In the genomic region with DNA sequence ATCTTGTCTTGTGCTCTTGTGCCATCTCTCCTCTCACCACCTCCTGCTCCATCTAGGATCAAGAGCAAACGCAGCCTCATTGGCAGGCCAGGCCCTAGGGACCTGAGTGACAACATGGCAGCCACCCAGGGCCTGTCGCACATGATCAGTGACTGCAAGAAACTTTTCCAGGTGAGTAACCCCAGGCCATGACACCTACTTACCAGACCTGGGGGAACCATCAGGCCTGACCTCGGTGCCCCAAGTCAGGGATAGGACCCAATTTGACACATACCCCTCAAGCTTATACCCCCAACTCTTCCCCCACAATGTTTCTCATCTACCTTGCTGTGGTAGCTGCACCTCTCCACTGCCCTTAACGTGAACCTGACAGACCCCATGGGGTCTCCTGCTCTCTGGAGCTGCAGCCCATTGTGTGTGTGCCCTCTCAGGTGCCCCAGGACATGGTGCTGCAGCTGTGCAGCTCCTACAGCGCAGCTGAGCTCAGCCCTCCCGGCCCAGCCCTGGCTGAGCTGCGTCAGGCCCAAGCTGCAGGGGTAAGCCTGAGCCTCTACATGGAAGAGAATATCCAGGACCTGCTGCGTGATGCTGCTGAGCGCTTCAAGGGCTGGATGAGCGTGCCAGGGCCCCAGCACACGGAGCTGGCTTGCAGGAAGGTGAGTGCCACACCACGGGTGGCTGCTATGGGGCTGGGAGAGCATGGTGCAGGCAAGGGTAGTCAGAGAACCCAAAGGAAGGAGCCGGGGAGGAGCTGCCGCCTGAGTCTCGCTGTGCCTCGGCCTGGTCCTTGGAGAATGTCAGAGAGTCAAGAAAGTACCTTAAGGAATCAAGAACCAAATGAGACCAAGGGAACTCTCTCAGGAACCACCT, we compare ENCODE assay signal across 20 cellular contexts.
DNase-seq lines count a peak whose midpoint lies in the region; ATAC-seq, FAIRE-seq and TF ChIP-seq lines count a peak whose summit lies in the region.
"Had no signal": no experiment of that assay in that cellular context is flagged by ENCODE, and none has a peak within 500 bp of the region (broad histone marks: within the 10 kb centered on the region; RNA-seq: fewer than 3 reads in every experiment).

No MANE protein-coding gene starts in this region.

- POLR2A ChIA-PET in K562 (lab: Yijun Ruan, JAX) (interaction anchor here (0.5 kb wide), 1 partner anchor 18 kb away, joined by 3 read pairs; no protein-coding TSS in a partner anchor), Caco-2 (lab: Charles Lee) (no interaction called here)

- WGBS in K562 (ENCODE audit: insufficient coverage, low coverage, missing lambda C conversion rate) = 62% methylated on average over 9 of the region's 16 CpGs
- WGBS in mesenchymal stem cell = 84% methylated on average over 10 of the region's 16 CpGs
- 78 to 93% methylated on average over 3 to 16 of the region's 16 CpGs for WGBS in upper lobe of left lung, 2 donors

- H2BK12ac ChIP-seq in mesenchymal stem cell (ENCODE audit: low read length in 2 of 2) = no peak overlapping the region

- no peak overlapping the region for H2BK5ac ChIP-seq in mesenchymal stem cell (ENCODE audit: low read depth, low read length, poor library complexity, severe bottlenecking)

- no peak for TF ChIP-seq RAD21 in K562 (CRISPR knock-in tag; conservative IDR thresholded peaks at IDR 0.05 in 1 of 2, IDR thresholded peaks at IDR 0.05 in 1 of 2)

- H3K14ac ChIP-seq in mesenchymal stem cell (ENCODE audit: low read length in 2 of 2) = no peak overlapping the region

- no peaks in the 10 kb centered on the region for H3K27me3 ChIP-seq in K562 (ENCODE audit: control insufficient read depth in 2 of 2, insufficient read depth in 2 of 2, low read length in 2 of 2)
- peaks cover 0 to 51% of the 10 kb centered on the region in 2 experiments for H3K27me3 ChIP-seq in mesenchymal stem cell (ENCODE audit: control insufficient read depth in 1 of 2, insufficient read depth in 1 of 2, low read length in 2 of 2)
- no peaks in the 10 kb centered on the region for H3K27me3 ChIP-seq in upper lobe of left lung
- no peaks in the 10 kb centered on the region for H3K27me3 ChIP-seq in Caco-2 (replicated peaks; ENCODE audit: control insufficient read depth, insufficient read depth, low read length)
- H3K27me3 ChIP-seq: BE2C had no signal

- H3K36me3 ChIP-seq in K562 (ENCODE audit: control insufficient read depth, insufficient read depth, low read length) (peaks cover 75% of the 10 kb centered on the region; the same call in 2 of the 3 replicates), mesenchymal stem cell (ENCODE audit: control insufficient read depth in 1 of 2, insufficient read depth in 2 of 2, low read depth in 1 of 2, low read length in 2 of 2) (peaks cover 24 to 84% of the 10 kb centered on the region in 2 experiments), upper lobe of left lung (peaks cover 0 to 89% (median 32%) of the 10 kb centered on the region in 4 donors), Caco-2 (ENCODE audit: control insufficient read depth, insufficient read depth, low read length) (no peaks in the 10 kb centered on the region)
- H3K36me3 ChIP-seq: BE2C, HAP-1 had no signal

- H3K4me2 ChIP-seq in K562 (ENCODE audit: insufficient read depth, low read length) (no peak overlapping the region), mesenchymal stem cell (ENCODE audit: low read length, poor library complexity, severe bottlenecking) (no peak overlapping the region)

- H3K18ac ChIP-seq in mesenchymal stem cell (ENCODE audit: low read depth in 1 of 2, low read length in 2 of 2) = no peak overlapping the region

- ATAC-seq in K562 (no peak), sciatic nerve (no peak), upper lobe of left lung (ENCODE audit: low FRiP score in 2 of 2) (no peak)

- DNase-seq in K562 (ENCODE audit: extremely low read depth in 1 of 4, low spot score in 3 of 4) = no peak
- DNase-seq in mesenchymal stem cell = no peak
- peak; percentile 32 for DNase-seq in sciatic nerve (ENCODE audit: low spot score)
- DNase-seq in upper lobe of left lung = peak; percentile 9 to 23
- no peak for DNase-seq in medulla oblongata (ENCODE audit: extremely low spot score)
- DNase-seq in putamen (ENCODE audit: low spot score) = no peak
- no peak for DNase-seq in Caco-2
- DNase-seq: ACHN; BE2C; C1 segment of cervical spinal cord; CD4-positive, CD25-positive, alpha-beta regulatory T cell; CD8-positive, alpha-beta memory T cell; COR-L47; GDM1; GM23248 had no signal

- CTCF ChIA-PET in K562 (lab: Yijun Ruan, JAX; ENCODE audit: low intra/inter-chr PET ratio) (no interaction called here), Caco-2 (lab: Charles Lee) (no interaction called here)

- peaks cover 3% of the 10 kb centered on the region for H3K79me1 ChIP-seq in mesenchymal stem cell (replicated peaks; ENCODE audit: low read length, poor library complexity, severe bottlenecking)

- H3K27ac ChIP-seq in K562 (ENCODE audit: extremely low read depth, low read depth, low read length) (no peak overlapping the region), mesenchymal stem cell (ENCODE audit: low read length, poor library complexity, severe bottlenecking) (no peak overlapping the region), upper lobe of left lung (no peak overlapping the region)
- H3K27ac ChIP-seq: GM23248 had no signal

- peak overlapping the region; percentile 27 for H4K91ac ChIP-seq in mesenchymal stem cell (ENCODE audit: low read length)

- H3K9me3 ChIP-seq in K562 (replicated peaks; ENCODE audit: control insufficient read depth, insufficient read depth, low read depth, low read length) (no peaks in the 10 kb centered on the region), mesenchymal stem cell (ENCODE audit: control insufficient read depth, low read length) (no peaks in the 10 kb centered on the region), upper lobe of left lung (no peaks in the 10 kb centered on the region), Caco-2 (no peaks in the 10 kb centered on the region)
- H3K9me3 ChIP-seq: BE2C, HAP-1 had no signal

- no peak for FAIRE-seq in K562 (lab: Jason Lieb, UNC)
- FAIRE-seq: A204.1, D721Med, GM12892, GM18507 had no signal

- H3K27me3 Mint-ChIP-seq in Caco-2 (ENCODE audit: insufficient read depth, unreplicated experiment) = no peaks in the 10 kb centered on the region
- H3K27me3 Mint-ChIP-seq: CD4-positive, CD25-positive, alpha-beta regulatory T cell had no signal

- H3K4me1 Mint-ChIP-seq in Caco-2 (ENCODE audit: low read depth, unreplicated experiment) = no peaks in the 10 kb centered on the region
- H3K4me1 Mint-ChIP-seq: CD4-positive, CD25-positive, alpha-beta regulatory T cell; CD8-positive, alpha-beta memory T cell had no signal

- H3K4me3 ChIP-seq in K562 (no peak overlapping the region), mesenchymal stem cell (ENCODE audit: insufficient read depth in 1 of 2, low read depth in 1 of 2, low read length in 2 of 2) (no peak overlapping the region), upper lobe of left lung (no peak overlapping the region), Caco-2 (ENCODE audit: low read depth, low read length) (no peak overlapping the region)
- H3K4me3 ChIP-seq: GM23248, HAP-1 had no signal

- H2AFZ ChIP-seq in K562 (ENCODE audit: low read depth, low read length) (no peak overlapping the region), mesenchymal stem cell (ENCODE audit: low read depth, low read length) (no peak overlapping the region)
- H2AFZ ChIP-seq: GM23248 had no signal

- no peaks in the 10 kb centered on the region for H3K9me3 Mint-ChIP-seq in Caco-2 (ENCODE audit: unreplicated experiment)
- H3K9me3 Mint-ChIP-seq: CD8-positive, alpha-beta memory T cell had no signal

- TF ChIP-seq POLR2A in K562 (conservative IDR thresholded peaks at IDR 0.05) (no peak), upper lobe of left lung (IDR thresholded peaks at IDR 0.05) (no peak)

- no peak overlapping the region for H2BK15ac ChIP-seq in mesenchymal stem cell (ENCODE audit: low read depth, poor library complexity, severe bottlenecking)

- H3K23ac ChIP-seq in mesenchymal stem cell (ENCODE audit: low read length in 2 of 2) = no peak overlapping the region

- H4K20me1 ChIP-seq in K562 (replicated peaks; ENCODE audit: control insufficient read depth, insufficient read depth, low read length) = peaks cover 21% of the 10 kb centered on the region

- in situ Hi-C loops in K562 (cut with MboI) = loop anchor here (10.0 kb wide), 1 partner anchor 527 kb away; no protein-coding TSS in a partner anchor

- H3K4me1 ChIP-seq in K562 (replicated peaks in 1 of 2; ENCODE audit: control insufficient read depth in 2 of 2, insufficient read depth in 2 of 2, low read length in 2 of 2) (0 out of 5 replicates have a peak, but pooled peaks cover 0 to 4% of the 10 kb centered on the region in 2 experiments), mesenchymal stem cell (ENCODE audit: control insufficient read depth, insufficient read depth, low read depth, low read length) (no peaks in the 10 kb centered on the region), upper lobe of left lung (no peaks in the 10 kb centered on the region), Caco-2 (no peaks in the 10 kb centered on the region)
- H3K4me1 ChIP-seq: BE2C, HAP-1 had no signal

- intact Hi-C loops in K562 (cut with micrococcal nuclease) = no loop called here
- intact Hi-C loops in sciatic nerve (cut with DNase I) = no loop called here
- intact Hi-C loops in Caco-2 (cut with micrococcal nuclease; ENCODE audit: unreplicated experiment) = no loop called here

- TF ChIP-seq EP300 in K562 (IDR thresholded peaks at IDR 0.05; ENCODE audit: low read length) (no peak), upper lobe of left lung (IDR thresholded peaks at IDR 0.05) (no peak)

- no peak overlapping the region for H2BK120ac ChIP-seq in mesenchymal stem cell (ENCODE audit: low read depth, low read length)

- H2AK5ac ChIP-seq in mesenchymal stem cell (ENCODE audit: low read length, severe bottlenecking) = no peak overlapping the region

- BruUV-seq in K562 (replicated peaks; lab: Mats Ljungman, UMichigan) (no TSS peak), Caco-2 (replicated peaks; lab: Mats Ljungman, UMichigan) (no TSS peak)

- no peak overlapping the region for H4K8ac ChIP-seq in mesenchymal stem cell (ENCODE audit: low read length)

- no peak overlapping the region for H3K9ac ChIP-seq in K562 (ENCODE audit: insufficient read depth in 1 of 2, low read depth in 2 of 2, low read length in 2 of 2)
- H3K9ac ChIP-seq in mesenchymal stem cell (ENCODE audit: low read length) = no peak overlapping the region
- H3K9ac ChIP-seq: GM23248 had no signal

- H3K9me1 ChIP-seq in K562 (ENCODE audit: control insufficient read depth, insufficient read depth, low read length) = no peaks in the 10 kb centered on the region

- no peak overlapping the region for H3K27ac Mint-ChIP-seq in Caco-2 (ENCODE audit: unreplicated experiment)
- H3K27ac Mint-ChIP-seq: CD4-positive, CD25-positive, alpha-beta regulatory T cell; CD8-positive, alpha-beta memory T cell had no signal

- H3K79me2 ChIP-seq in K562 (ENCODE audit: control insufficient read depth, insufficient read depth, low read length) = no peaks in the 10 kb centered on the region

- no peak overlapping the region for H3K4ac ChIP-seq in mesenchymal stem cell (ENCODE audit: low read depth in 1 of 2, low read length in 2 of 2)

- TF ChIP-seq CTCF in K562 (IDR thresholded peaks at IDR 0.05 in 2 of 3, conservative IDR thresholded peaks at IDR 0.05 in 1 of 3; ENCODE audit: insufficient read depth in 2 of 3, low read depth in 1 of 3, low read length in 3 of 3) = no peak
- TF ChIP-seq CTCF in upper lobe of left lung (IDR thresholded peaks at IDR 0.05) = no peak
- TF ChIP-seq CTCF in Caco-2 (IDR thresholded peaks at IDR 0.05; ENCODE audit: insufficient read depth in 1 of 2, low read depth in 1 of 2, low read length in 1 of 2, severe bottlenecking in 1 of 2, unreplicated experiment in 1 of 2) = no peak

- no peaks in the 10 kb centered on the region for H3K36me3 Mint-ChIP-seq in Caco-2 (ENCODE audit: insufficient read depth, unreplicated experiment)
- H3K36me3 Mint-ChIP-seq: CD4-positive, CD25-positive, alpha-beta regulatory T cell had no signal

- H3K4me3 Mint-ChIP-seq in Caco-2 (ENCODE audit: unreplicated experiment) = no peak overlapping the region
- H3K4me3 Mint-ChIP-seq: CD4-positive, CD25-positive, alpha-beta regulatory T cell; CD8-positive, alpha-beta memory T cell had no signal

Comparison
In these comparisons a context has a peak if more than half of its experiments do, and no peak if none do; other contexts are left out.
1. DNase-seq: peak in sciatic nerve (single experiment) and upper lobe of left lung (2 of 2); none in K562 (0 of 4), mesenchymal stem cell (single experiment), medulla oblongata (single experiment), putamen (single experiment) and Caco-2 (0 of 2).